In the genomic region with DNA sequence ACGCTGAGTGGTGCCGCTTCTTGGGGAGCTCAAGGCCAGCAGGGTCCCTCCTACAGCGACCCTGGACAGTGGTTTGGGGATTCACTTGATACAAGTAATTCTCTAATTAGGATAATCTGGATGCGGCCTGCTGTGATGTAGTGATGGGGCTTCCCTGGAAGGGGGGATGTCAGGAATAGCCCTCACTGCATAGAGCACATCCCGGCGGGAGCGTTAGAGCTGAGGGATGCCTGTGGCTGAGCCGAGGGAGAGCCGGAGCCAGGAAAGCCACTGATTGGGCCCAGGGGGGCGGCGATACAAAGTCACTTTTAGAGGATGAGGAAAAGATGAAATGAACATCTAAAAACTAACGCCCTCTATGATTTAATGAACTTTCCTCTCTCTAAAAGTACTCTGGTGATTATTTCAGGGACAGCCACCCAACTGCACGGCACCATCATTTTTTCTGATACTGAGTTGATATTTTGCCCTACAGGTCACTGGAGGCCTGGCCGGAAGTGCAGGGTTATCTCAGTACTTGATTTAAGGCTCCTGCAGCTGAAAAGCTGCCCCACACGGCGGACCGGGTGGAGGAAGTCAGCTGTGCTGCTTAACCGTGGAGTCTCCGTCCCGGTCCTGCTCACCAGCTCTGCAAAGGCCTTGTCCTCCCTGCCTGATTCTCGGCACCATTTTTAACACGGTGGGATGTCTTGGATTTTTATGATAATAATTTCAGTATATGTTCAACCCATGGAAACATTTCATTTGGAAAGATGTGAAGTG, we compare ENCODE assay signal across 9 cellular contexts.
"Had no signal": no experiment of that assay in that cellular context is flagged by ENCODE, and none has a peak within 500 bp of the region (broad histone marks: within the 10 kb centered on the region; RNA-seq: fewer than 3 reads in every experiment).

No MANE protein-coding gene starts in this region.

- DNase-seq: activated CD4-positive, alpha-beta T cell treated with anti-CD3 and anti-CD28 coated beads, Interleukin-2, amount 50 U/mL, for 48 hours; activated CD4-positive, CD25-positive, alpha-beta regulatory T cell treated with anti-CD3 and anti-CD28 coated beads, Interleukin-2, amount 50 U/mL, for 72 hours; activated gamma-delta T cell treated with Interleukin-2 at 50 U/mL for 16 hours; activated T-cell treated with anti-CD3 and anti-CD28 coated beads, Interleukin-2, amount 50 U/mL, for 4 hours; foreskin keratinocyte; small intestine; T-helper 2 cell had no signal

- H3K27ac ChIP-seq: cardiac muscle cell, foreskin keratinocyte had no signal

- H3K36me3 ChIP-seq: cardiac muscle cell had no signal

- ATAC-seq: activated T-cell treated with anti-CD3 and anti-CD28 coated beads, Interleukin-2, amount 50 U/mL, for 4 hours; foreskin keratinocyte; left lung had no signal

- H3K27me3 ChIP-seq: cardiac muscle cell, foreskin keratinocyte had no signal

- H3K4me3 ChIP-seq: cardiac muscle cell had no signal

- H3K9me3 ChIP-seq: left lung had no signal

- H3K4me1 ChIP-seq: foreskin keratinocyte had no signal
